Comparison of ENCODE assay signal across 1 cellular context in genomic region chr6:136792066-136792944, GRCh38.
TF ChIP-seq lines count a peak whose summit lies in the region.

TSS of gene MAP3K5 (minus strand) at chr6:136792477. CDS start at chr6:136792157, 320 bp downstream.

TF ChIP-seq in K562, 482 proteins besides CTCF, POLR2A, EP300 and RAD21 (continued from another document and continues in another):
- TF ChIP-seq HES1 (IDR thresholded peaks at IDR 0.05; ENCODE audit: low read depth) (no peak), NFIC (IDR thresholded peaks at IDR 0.05) (peak; percentile 79), MNT (conservative IDR thresholded peaks at IDR 0.05) (peak; percentile 62 to 78; a peak in 2 of 4 replicates), SIN3A (IDR thresholded peaks at IDR 0.05; ENCODE audit: borderline replicate concordance in 2 of 2, control insufficient read depth in 1 of 2, low read depth in 2 of 2, low read length in 2 of 2) (peak; percentile 29 to 52; a peak in 2 of 4 replicates), ELF4 (CRISPR knock-in tag; IDR thresholded peaks at IDR 0.05) (no peak), ZBTB2 (IDR thresholded peaks at IDR 0.05) (0 out of 2 replicates have a peak, but pooled peaks have one; percentile 46), CEBPG (CRISPR knock-in tag; IDR thresholded peaks at IDR 0.05) (no peak), CEBPG (tag; conservative IDR thresholded peaks at IDR 0.05 in 1 of 2, IDR thresholded peaks at IDR 0.05 in 1 of 2) (no peak), FOXM1 (IDR thresholded peaks at IDR 0.05; ENCODE audit: low read depth) (no peak), FOXM1 (CRISPR knock-in tag; IDR thresholded peaks at IDR 0.05; ENCODE audit: low read depth) (peak; percentile 77; the same call in 1 of the 2 replicates), ZNF518B (CRISPR knock-in tag; IDR thresholded peaks at IDR 0.05) (no peak), STAT5B (CRISPR knock-in tag; IDR thresholded peaks at IDR 0.05) (no peak), ESRRB (CRISPR knock-in tag; IDR thresholded peaks at IDR 0.05; ENCODE audit: borderline replicate concordance) (no peak), NFATC3 (IDR thresholded peaks at IDR 0.05) (no peak), BACH1 (tag; IDR thresholded peaks at IDR 0.05) (no peak), ZNF311 (CRISPR knock-in tag; IDR thresholded peaks at IDR 0.05) (no peak), ZBTB9 (CRISPR knock-in tag; IDR thresholded peaks at IDR 0.05) (peak; percentile 15), ZKSCAN3 (CRISPR knock-in tag; IDR thresholded peaks at IDR 0.05) (no peak), ILF3 (IDR thresholded peaks at IDR 0.05; ENCODE audit: borderline replicate concordance) (0 out of 2 replicates have a peak, but pooled peaks have one; percentile 75), HMGXB4 (CRISPR knock-in tag; IDR thresholded peaks at IDR 0.05) (peak; percentile 95), NFE2L1 (tag; IDR thresholded peaks at IDR 0.05; ENCODE audit: borderline replicate concordance, low read depth) (no peak), FOXK1 (CRISPR knock-in tag; IDR thresholded peaks at IDR 0.05; ENCODE audit: borderline replicate concordance) (no peak; the same call in 1 of the 2 replicates), RCOR1 (IDR thresholded peaks at IDR 0.05; ENCODE audit: borderline replicate concordance in 1 of 2, low read depth in 2 of 2, low read length in 2 of 2) (peak in 1 of 2 experiments; percentile 63; a peak in 1 of 4 replicates), ZFP1 (CRISPR knock-in tag; IDR thresholded peaks at IDR 0.05) (no peak), ZNF586 (CRISPR knock-in tag; conservative IDR thresholded peaks at IDR 0.05) (no peak), VEZF1 (CRISPR knock-in tag; IDR thresholded peaks at IDR 0.05) (peak; percentile 83), ZNF316 (IDR thresholded peaks at IDR 0.05) (0 out of 2 replicates have a peak, but pooled peaks have one; percentile 11), MEF2A (IDR thresholded peaks at IDR 0.05; ENCODE audit: control insufficient read depth, low read depth, low read length) (no peak), ID3 (CRISPR knock-in tag; IDR thresholded peaks at IDR 0.05) (no peak), ID3 (tag; IDR thresholded peaks at IDR 0.05) (peak; percentile 75; the same call in 1 of the 2 replicates), ARNT (IDR thresholded peaks at IDR 0.05) (no peak), ZNF274 (IDR thresholded peaks at IDR 0.05; ENCODE audit: borderline replicate concordance, low read depth, low read length) (no peak), CREB5 (CRISPR knock-in tag; IDR thresholded peaks at IDR 0.05) (no peak), JUND (IDR thresholded peaks at IDR 0.05; ENCODE audit: borderline replicate concordance, low read depth, low read length) (peak; percentile 32; the same call in 1 of the 2 replicates), JUND (tag; IDR thresholded peaks at IDR 0.05; ENCODE audit: borderline replicate concordance, low read depth, low read length) (no peak; the same call in 2 of the 3 replicates), ZNF121 (CRISPR knock-in tag; conservative IDR thresholded peaks at IDR 0.05) (no peak), ASH1L (IDR thresholded peaks at IDR 0.05; ENCODE audit: borderline replicate concordance, low read depth, partially characterized antibody) (no peak), ZNF57 (CRISPR knock-in tag; IDR thresholded peaks at IDR 0.05) (0 out of 2 replicates have a peak, but pooled peaks have one; percentile 42), ZNF224 (CRISPR knock-in tag; IDR thresholded peaks at IDR 0.05) (0 out of 2 replicates have a peak, but pooled peaks have one; percentile 28), ZNF12 (CRISPR knock-in tag; IDR thresholded peaks at IDR 0.05) (no peak), SRSF3 (IDR thresholded peaks at IDR 0.05; ENCODE audit: insufficient read depth, low read length) (no peak), BRF1 (IDR thresholded peaks at IDR 0.05; ENCODE audit: borderline replicate concordance, extremely low read depth, insufficient read length) (no peak), RBM14 (IDR thresholded peaks at IDR 0.05; ENCODE audit: borderline replicate concordance, insufficient read depth, low read depth, low read length) (peak; percentile 98; the same call in 1 of the 2 replicates), PPARD (CRISPR knock-in tag; IDR thresholded peaks at IDR 0.05) (no peak), TCFL5 (CRISPR knock-in tag; conservative IDR thresholded peaks at IDR 0.05) (no peak), SIN3B (IDR thresholded peaks at IDR 0.05; ENCODE audit: low read depth) (peak; percentile 58; the same call in 1 of the 2 replicates), ZNF384 (IDR thresholded peaks at IDR 0.05; ENCODE audit: low read depth, low read length) (0 out of 2 replicates have a peak, but pooled peaks have one; percentile 34), FOSL1 (tag; conservative IDR thresholded peaks at IDR 0.05) (peak; percentile 51; the same call in 1 of the 2 replicates), CREBBP (IDR thresholded peaks at IDR 0.05; ENCODE audit: low read depth, low read length) (no peak), MTF1 (CRISPR knock-in tag; IDR thresholded peaks at IDR 0.05; ENCODE audit: borderline replicate concordance) (no peak), SIRT6 (IDR thresholded peaks at IDR 0.05; ENCODE audit: low read depth, low read length) (no peak), ATF3 (IDR thresholded peaks at IDR 0.05) (no peak), ATF3 (CRISPR knock-in tag; conservative IDR thresholded peaks at IDR 0.05) (no peak), MCM5 (IDR thresholded peaks at IDR 0.05; ENCODE audit: low read depth) (no peak), ZNF77 (CRISPR knock-in tag; IDR thresholded peaks at IDR 0.05) (no peak)
